ENCODE assay signal across 34 cellular contexts in genomic region chr2:165467921-165468320, GRCh38. TPM values are rescaled to one million over a fixed set of nuclear protein-coding genes. Genes with fewer than 3 reads are reported as not detected.
DNase-seq lines count a peak whose midpoint lies in the region; ATAC-seq and TF ChIP-seq lines count a peak whose summit lies in the region.
"Had no signal": no experiment of that assay in that cellular context is flagged by ENCODE, and none has a peak within 500 bp of the region (broad histone marks: within the 10 kb centered on the region; RNA-seq: fewer than 3 reads in every experiment).

No MANE protein-coding gene starts in this region.

- peak; percentile 25 for DNase-seq in NCI-H748 (lab: John Stamatoyannopoulos, UW; ENCODE audit: unreplicated experiment)
- no peak for DNase-seq in NCI-H748 treated with DMSO at 0.1 percent for 48 hours (lab: John Stamatoyannopoulos, UW)
- peak; percentile 7 for DNase-seq in iPS DF 19.7 (ENCODE audit: low read depth, low spot score)
- DNase-seq in smooth muscle cell (lab: John Stamatoyannopoulos, UW; ENCODE audit: unreplicated experiment): no peak
- DNase-seq in MG63: no peak
- no peak for DNase-seq in T-helper 2 cell treated with Interferon-gamma antibody and Interleukin-4, amounts not matched to agents 5 μg/mL and 100 μg/mL, for 36 hours (ENCODE audit: low spot score)
- DNase-seq: activated CD4-positive, alpha-beta T cell treated with anti-CD3 and anti-CD28 coated beads, Interleukin-2, amount 50 U/mL, for 48 hours; activated CD8-positive, alpha-beta memory T cell treated with anti-CD3 and anti-CD28 coated beads, Interleukin-2, amount 50 U/mL, for 4 hours; amygdala; BE2C; DMS79 treated with DMSO at 0.1 percent for 48 hours; effector memory CD8-positive, alpha-beta T cell; GF-D8; HCEC 1CT; left colon; mesenchymal stem cell; MM.1S; NCI-H1436; NCI-H2081 treated with DMSO at 0.1 percent for 48 hours; NCI-H446 treated with DMSO at 0.1 percent for 48 hours; NK-92 treated with Interleukin-12 subunit alpha and Interleukin-12 subunit beta, amount 100 ng/mL, for 24 hours; occipital lobe; Right ventricle myocardium superior; stimulated activated naive CD8-positive, alpha-beta T cell treated with anti-CD3 and anti-CD28 coated beads, Interleukin-15, Interleukin-2, amounts not matched to agents 100 U/mL and 50 U/mL, for 24 hours; SW 1271; testis had no signal

- H3K4me3 Mint-ChIP-seq in T-helper 2 cell treated with Interferon-gamma antibody and Interleukin-4, amounts not matched to agents 5 μg/mL and 100 μg/mL, for 36 hours: no peak overlapping the region
- H3K4me3 Mint-ChIP-seq: activated naive CD4-positive, alpha-beta T cell treated with anti-CD3 and anti-CD28 coated beads, Interleukin-2, amount 50 U/mL, for 24 hours; activated T-helper 17 cell treated with anti-CD3 and anti-CD28 coated beads, Interleukin-2, amount 50 U/mL, for 72 hours; effector memory CD8-positive, alpha-beta T cell had no signal

- H2AFZ ChIP-seq in Loucy (ENCODE audit: low read length) (no peak overlapping the region), smooth muscle cell (ENCODE audit: low read depth) (peak overlapping the region; percentile 93)

- peaks cover 4% of the 10 kb centered on the region; the same call in 1 of the 2 replicates for H3F3A ChIP-seq in Loucy (ENCODE audit: low read depth)
- H3F3A ChIP-seq in smooth muscle cell (ENCODE audit: low read depth): no peaks in the 10 kb centered on the region

- no peaks in the 10 kb centered on the region for H3K9me2 ChIP-seq in Loucy (replicated peaks; ENCODE audit: low read depth, low read length)

- H3K4me2 ChIP-seq in Loucy (ENCODE audit: low read depth, low read length, poor library complexity, severe bottlenecking) (no peak overlapping the region), smooth muscle cell (no peak overlapping the region)

- no peaks in the 10 kb centered on the region for H3K36me3 Mint-ChIP-seq in T-helper 2 cell treated with Interferon-gamma antibody and Interleukin-4, amounts not matched to agents 5 μg/mL and 100 μg/mL, for 36 hours (ENCODE audit: low read depth)
- H3K36me3 Mint-ChIP-seq: activated naive CD4-positive, alpha-beta T cell treated with anti-CD3 and anti-CD28 coated beads, Interleukin-2, amount 50 U/mL, for 24 hours had no signal

- H3K36me3 ChIP-seq in Loucy (ENCODE audit: insufficient read depth, low read length): no peaks in the 10 kb centered on the region
- H3K36me3 ChIP-seq in smooth muscle cell (ENCODE audit: low read depth): no peaks in the 10 kb centered on the region
- H3K36me3 ChIP-seq in MG63: no peaks in the 10 kb centered on the region
- H3K36me3 ChIP-seq: BE2C, cardiac muscle cell, esophagus muscularis mucosa, vagina had no signal

- H3K27ac ChIP-seq in smooth muscle cell (ENCODE audit: low read depth): no peak overlapping the region
- H3K27ac ChIP-seq: cardiac muscle cell, coronary artery, esophagus muscularis mucosa, testis, vagina had no signal

- H4K20me1 ChIP-seq in Loucy (ENCODE audit: insufficient read depth, low read length, poor library complexity, severe bottlenecking) (no peaks in the 10 kb centered on the region), smooth muscle cell (ENCODE audit: low read depth) (no peaks in the 10 kb centered on the region)

- no peaks in the 10 kb centered on the region for H3K9me3 Mint-ChIP-seq in T-helper 2 cell treated with Interferon-gamma antibody and Interleukin-4, amounts not matched to agents 5 μg/mL and 100 μg/mL, for 36 hours
- H3K9me3 Mint-ChIP-seq: activated naive CD4-positive, alpha-beta T cell treated with anti-CD3 and anti-CD28 coated beads, Interleukin-2, amount 50 U/mL, for 24 hours; activated T-helper 17 cell treated with anti-CD3 and anti-CD28 coated beads, Interleukin-2, amount 50 U/mL, for 72 hours; effector memory CD8-positive, alpha-beta T cell had no signal

- no peak overlapping the region for H3K27ac Mint-ChIP-seq in T-helper 2 cell treated with Interferon-gamma antibody and Interleukin-4, amounts not matched to agents 5 μg/mL and 100 μg/mL, for 36 hours
- H3K27ac Mint-ChIP-seq: activated naive CD4-positive, alpha-beta T cell treated with anti-CD3 and anti-CD28 coated beads, Interleukin-2, amount 50 U/mL, for 24 hours; activated T-helper 17 cell treated with anti-CD3 and anti-CD28 coated beads, Interleukin-2, amount 50 U/mL, for 72 hours; effector memory CD8-positive, alpha-beta T cell had no signal

- no peak for ATAC-seq in HG02678 (IDR thresholded peaks at IDR 0.05; ENCODE audit: unreplicated experiment)
- ATAC-seq: activated T-helper 17 cell treated with anti-CD3 and anti-CD28 coated beads, Interleukin-2, amount 50 U/mL, for 72 hours; effector memory CD8-positive, alpha-beta T cell; left colon; stimulated activated naive CD8-positive, alpha-beta T cell treated with anti-CD3 and anti-CD28 coated beads, Interleukin-15, Interleukin-2, amounts not matched to agents 100 U/mL and 50 U/mL, for 24 hours had no signal

- 0 out of 2 replicates have a peak, but pooled peaks have one; percentile 11 for TF ChIP-seq CTCF in Loucy (conservative IDR thresholded peaks at IDR 0.05; ENCODE audit: low read length)
- no peak for TF ChIP-seq CTCF in smooth muscle cell (IDR thresholded peaks at IDR 0.05; ENCODE audit: borderline replicate concordance, insufficient read depth, poor library complexity, severe bottlenecking)

- H3K9ac ChIP-seq in Loucy (ENCODE audit: low read depth, low read length, poor library complexity, severe bottlenecking) (no peak overlapping the region), smooth muscle cell (ENCODE audit: low read depth) (no peak overlapping the region)

- H3K9me3 ChIP-seq in Loucy (ENCODE audit: insufficient read depth, low read depth, low read length) (no peaks in the 10 kb centered on the region), smooth muscle cell (replicated peaks; ENCODE audit: low read depth) (no peaks in the 10 kb centered on the region), MG63 (no peaks in the 10 kb centered on the region)
- H3K9me3 ChIP-seq: BE2C, esophagus muscularis mucosa, testis, vagina had no signal

- no peaks in the 10 kb centered on the region for H3K27me3 ChIP-seq in Loucy (ENCODE audit: insufficient read depth, low read length, poor library complexity, severe bottlenecking)
- no peaks in the 10 kb centered on the region for H3K27me3 ChIP-seq in smooth muscle cell (ENCODE audit: low read depth)
- peaks cover 16% of the 10 kb centered on the region for H3K27me3 ChIP-seq in MG63
- H3K27me3 ChIP-seq: BE2C, cardiac muscle cell, esophagus muscularis mucosa, testis, vagina had no signal

- WGBS in smooth muscle cell (ENCODE audit: low lambda C conversion rate): 90% methylated on average over 3 of the region's 3 CpGs

- peaks cover 39% of the 10 kb centered on the region for H3K4me1 ChIP-seq in Loucy (ENCODE audit: insufficient read depth, low read length, poor library complexity, severe bottlenecking)
- peaks cover 26% of the 10 kb centered on the region for H3K4me1 ChIP-seq in smooth muscle cell (ENCODE audit: low read depth)
- H3K4me1 ChIP-seq: BE2C, testis had no signal

- no peaks in the 10 kb centered on the region for H3K79me2 ChIP-seq in Loucy (ENCODE audit: insufficient read depth, low read length)
- H3K79me2 ChIP-seq in smooth muscle cell (ENCODE audit: low read depth): peaks cover 22% of the 10 kb centered on the region

- no peaks in the 10 kb centered on the region for H3K4me1 Mint-ChIP-seq in T-helper 2 cell treated with Interferon-gamma antibody and Interleukin-4, amounts not matched to agents 5 μg/mL and 100 μg/mL, for 36 hours (ENCODE audit: low read depth)
- H3K4me1 Mint-ChIP-seq: activated naive CD4-positive, alpha-beta T cell treated with anti-CD3 and anti-CD28 coated beads, Interleukin-2, amount 50 U/mL, for 24 hours; activated T-helper 17 cell treated with anti-CD3 and anti-CD28 coated beads, Interleukin-2, amount 50 U/mL, for 72 hours had no signal

- H3K4me3 ChIP-seq in Loucy (ENCODE audit: low read length, poor library complexity, severe bottlenecking) (no peak overlapping the region), smooth muscle cell (no peak overlapping the region), MG63 (no peak overlapping the region)
- H3K4me3 ChIP-seq: cardiac muscle cell, coronary artery, esophagus muscularis mucosa, testis, vagina had no signal

- H3K27me3 Mint-ChIP-seq in T-helper 2 cell treated with Interferon-gamma antibody and Interleukin-4, amounts not matched to agents 5 μg/mL and 100 μg/mL, for 36 hours (ENCODE audit: low read depth): no peaks in the 10 kb centered on the region

RNA-seq across cellular contexts. Expression of gene CSRNP3, which starts 1.6 kb away (rescaled TPM):
- 7.1 and 7.4 TPM in 2 replicates for total RNA-seq in smooth muscle cell
- 2.8 and 3.4 TPM in 2 replicates for polyA plus RNA-seq in smooth muscle cell
- total RNA-seq in MG63 (2014; rRNA removed; shearing (Covaris generic); ENCODE audit: low replicate concordance): not detected in 2 replicates
- total RNA-seq: activated T-helper 17 cell treated with anti-CD3 and anti-CD28 coated beads, Interleukin-2, amount 50 U/mL, for 72 hours had no signal

Comparison
In these comparisons a context has a peak if more than half of its experiments do, and no peak if none do; other contexts are left out.
1. DNase-seq: peak in NCI-H748 (single experiment) and iPS DF 19.7 (single experiment); none in NCI-H748 treated with DMSO at 0.1 percent for 48 hours (single experiment), smooth muscle cell (single experiment), MG63 (single experiment) and T-helper 2 cell treated with Interferon-gamma antibody and Interleukin-4, amounts not matched to agents 5 μg/mL and 100 μg/mL, for 36 hours (single experiment).